10 cellular contexts compared by ENCODE assay signal in the genomic region with DNA sequence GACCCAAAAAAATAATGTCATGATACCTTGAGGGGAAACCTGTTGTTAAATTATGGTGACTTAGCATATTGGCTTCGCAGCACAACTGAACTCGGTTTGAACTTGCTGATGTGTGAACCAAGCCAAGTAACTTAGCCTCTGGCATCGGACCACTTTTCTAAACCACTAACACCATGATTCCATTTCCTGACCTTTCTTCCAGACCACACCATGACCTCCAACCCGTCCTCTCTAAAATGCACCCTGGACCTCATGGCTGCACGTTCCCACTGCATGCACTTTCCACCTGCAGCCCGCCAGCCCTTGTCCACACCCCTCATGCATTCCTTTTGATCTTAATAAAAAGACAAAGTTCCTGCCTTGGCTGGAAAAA. TPM values are rescaled to one million over a fixed set of nuclear protein-coding genes. Genes with fewer than 3 reads are reported as not detected.
DNase-seq lines count a peak whose midpoint lies in the region; ATAC-seq and TF ChIP-seq lines count a peak whose summit lies in the region.
"Had no signal": no experiment of that assay in that cellular context is flagged by ENCODE, and none has a peak within 500 bp of the region (broad histone marks: within the 10 kb centered on the region; RNA-seq: fewer than 3 reads in every experiment).

No MANE protein-coding gene starts in this region.

- CTCF ChIA-PET in activated CD4-positive, alpha-beta memory T cell treated with anti-CD3 and anti-CD28 coated beads for 36 hours (lab: Charles Lee), result no interaction called here

- DNase-seq in activated naive CD4-positive, alpha-beta T cell (lab: John Stamatoyannopoulos, UW), result no peak
- DNase-seq in activated CD4-positive, alpha-beta memory T cell treated with anti-CD3 and anti-CD28 coated beads for 36 hours, result peak; percentile 26
- DNase-seq in fibroblast of villous mesenchyme (ENCODE audit: low read depth) (peak; percentile 73), stromal cell of bone marrow (ENCODE audit: low read depth) (peak; percentile 44), right cardiac atrium (no peak), upper lobe of right lung (no peak)
- DNase-seq: hypothalamus, NCI-H1436 had no signal

- 45% methylated on average over 6 of the region's 6 CpGs for WGBS in right cardiac atrium

- POLR2A ChIA-PET in activated CD4-positive, alpha-beta memory T cell treated with anti-CD3 and anti-CD28 coated beads for 36 hours (lab: Charles Lee), result interaction anchor here (1.3 to 1.8 kb wide), 2 partner anchors 10 to 232 kb away, joined by 4 to 18 read pairs; no protein-coding TSS in a partner anchor

- H3K4me1 ChIP-seq in right cardiac atrium (ENCODE audit: control insufficient read depth, insufficient read depth, low read length) (no peaks in the 10 kb centered on the region), upper lobe of right lung (no peaks in the 10 kb centered on the region)

- peak overlapping the region; percentile 1 for H3K4me3 Mint-ChIP-seq in activated naive CD4-positive, alpha-beta T cell treated with anti-CD3 and anti-CD28 coated beads, Interleukin-2, amount 50 U/mL, for 24 hours
- peak overlapping the region; percentile 22 for H3K4me3 Mint-ChIP-seq in activated CD4-positive, alpha-beta memory T cell treated with anti-CD3 and anti-CD28 coated beads for 36 hours

- H3K27me3 ChIP-seq in right cardiac atrium (ENCODE audit: control insufficient read depth, insufficient read depth) (no peaks in the 10 kb centered on the region), upper lobe of right lung (no peaks in the 10 kb centered on the region)

- no peak for TF ChIP-seq CTCF in fibroblast of villous mesenchyme (IDR thresholded peaks at IDR 0.05; ENCODE audit: insufficient read depth, low read depth, low read length)
- TF ChIP-seq CTCF in upper lobe of right lung (IDR thresholded peaks at IDR 0.05), result no peak

- intact Hi-C loops in activated CD4-positive, alpha-beta memory T cell treated with anti-CD3 and anti-CD28 coated beads for 36 hours (cut with micrococcal nuclease), result no loop called here
- intact Hi-C loops in right cardiac atrium (cut with DNase I), result no loop called here
- intact Hi-C loops in upper lobe of right lung (cut with DNase I), result no loop called here

- no peak overlapping the region for H3K4me3 ChIP-seq in fibroblast of villous mesenchyme (ENCODE audit: low read depth, low read length)
- H3K4me3 ChIP-seq in right cardiac atrium (ENCODE audit: low read length), result no peak overlapping the region
- H3K4me3 ChIP-seq in upper lobe of right lung, result no peak overlapping the region

- H3K27ac ChIP-seq in right cardiac atrium (ENCODE audit: low read length) (no peak overlapping the region), upper lobe of right lung (no peak overlapping the region)

- no peaks in the 10 kb centered on the region for H3K36me3 ChIP-seq in upper lobe of right lung

- peak overlapping the region; percentile 60 for H3K27ac Mint-ChIP-seq in activated naive CD4-positive, alpha-beta T cell treated with anti-CD3 and anti-CD28 coated beads, Interleukin-2, amount 50 U/mL, for 24 hours
- H3K27ac Mint-ChIP-seq in activated CD4-positive, alpha-beta memory T cell treated with anti-CD3 and anti-CD28 coated beads for 36 hours, result peak overlapping the region; percentile 85

- H3K4me1 Mint-ChIP-seq in activated naive CD4-positive, alpha-beta T cell treated with anti-CD3 and anti-CD28 coated beads, Interleukin-2, amount 50 U/mL, for 24 hours, result peaks cover 31% of the 10 kb centered on the region
- H3K4me1 Mint-ChIP-seq in activated CD4-positive, alpha-beta memory T cell treated with anti-CD3 and anti-CD28 coated beads for 36 hours (ENCODE audit: low read depth), result peaks cover 31% of the 10 kb centered on the region

- no peaks in the 10 kb centered on the region for H3K27me3 Mint-ChIP-seq in activated naive CD4-positive, alpha-beta T cell treated with anti-CD3 and anti-CD28 coated beads, Interleukin-2, amount 50 U/mL, for 24 hours
- H3K27me3 Mint-ChIP-seq in activated CD4-positive, alpha-beta memory T cell treated with anti-CD3 and anti-CD28 coated beads for 36 hours, result no peaks in the 10 kb centered on the region

- H3K9me3 Mint-ChIP-seq in activated naive CD4-positive, alpha-beta T cell treated with anti-CD3 and anti-CD28 coated beads, Interleukin-2, amount 50 U/mL, for 24 hours, result no peaks in the 10 kb centered on the region
- peaks cover 8% of the 10 kb centered on the region for H3K9me3 Mint-ChIP-seq in activated CD4-positive, alpha-beta memory T cell treated with anti-CD3 and anti-CD28 coated beads for 36 hours

- ATAC-seq in right cardiac atrium, result no peak
- no peak for ATAC-seq in upper lobe of right lung
- no peak for ATAC-seq in HG02571 (IDR thresholded peaks at IDR 0.05; ENCODE audit: unreplicated experiment)

- H3K36me3 Mint-ChIP-seq in activated naive CD4-positive, alpha-beta T cell treated with anti-CD3 and anti-CD28 coated beads, Interleukin-2, amount 50 U/mL, for 24 hours, result peaks cover 2% of the 10 kb centered on the region
- H3K36me3 Mint-ChIP-seq in activated CD4-positive, alpha-beta memory T cell treated with anti-CD3 and anti-CD28 coated beads for 36 hours, result no peaks in the 10 kb centered on the region

- H3K9me3 ChIP-seq in right cardiac atrium (ENCODE audit: control insufficient read depth, low read length) (no peaks in the 10 kb centered on the region), upper lobe of right lung (no peaks in the 10 kb centered on the region)

RNA-seq across cellular contexts. Expression of a gene that starts 29.3 kb away (rescaled TPM):
- not detected for total RNA-seq in activated CD4-positive, alpha-beta memory T cell treated with anti-CD3 and anti-CD28 coated beads for 36 hours
- 0.86 TPM in 1 of 2 replicates, not detected in the other for total RNA-seq in fibroblast of villous mesenchyme
- total RNA-seq in right cardiac atrium, result 1 to 10 TPM in 1 of 4 donors, under 1 TPM in 1, not detected in 2; 0.56 to 1.0 TPM
- not detected for polyA plus RNA-seq in right cardiac atrium
- not detected for total RNA-seq in upper lobe of right lung

Comparison
In these comparisons a context has a peak if more than half of its experiments do, and no peak if none do; other contexts are left out.
1. DNase-seq: peak in activated CD4-positive, alpha-beta memory T cell treated with anti-CD3 and anti-CD28 coated beads for 36 hours (single experiment), fibroblast of villous mesenchyme (single experiment) and stromal cell of bone marrow (single experiment); none in activated naive CD4-positive, alpha-beta T cell (0 of 4), right cardiac atrium (0 of 3) and upper lobe of right lung (single experiment).